Comparison of ENCODE assay signal across 14 cellular contexts in the genomic region with DNA sequence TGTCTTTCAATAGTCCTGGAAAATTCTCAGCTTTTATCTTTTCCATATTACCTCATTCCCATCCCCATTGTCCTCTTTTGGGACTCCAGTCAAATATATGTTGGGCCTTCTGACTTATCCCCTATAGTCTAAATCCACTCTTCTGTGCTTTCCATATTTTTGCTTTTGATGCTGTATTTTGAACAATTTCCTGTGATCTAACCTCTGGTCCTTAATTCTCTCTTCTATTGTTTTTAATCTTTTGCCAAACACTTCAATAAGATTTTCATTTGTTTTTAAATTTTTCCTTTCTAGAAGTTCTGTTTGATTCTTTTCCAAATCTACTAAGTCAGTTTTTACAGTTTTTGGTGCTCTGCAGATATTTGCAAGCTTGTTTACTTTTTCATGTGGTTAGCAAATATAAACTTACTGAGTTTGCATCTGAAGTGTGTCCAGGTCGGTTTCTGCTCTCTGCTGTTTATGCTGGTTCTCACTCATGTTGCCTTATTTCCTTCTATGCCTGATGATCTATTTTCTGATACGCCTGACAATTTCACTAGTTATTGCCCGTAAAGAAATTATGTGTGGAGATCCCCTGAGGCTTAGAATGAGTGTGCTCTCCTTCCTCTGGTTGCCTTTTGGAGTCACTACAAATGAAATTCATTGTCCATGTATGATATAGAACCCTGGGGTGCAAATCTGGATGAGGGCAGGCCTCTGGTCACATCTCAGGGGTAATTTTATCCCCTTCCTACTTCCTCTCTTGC.
"Had no signal": no experiment of that assay in that cellular context is flagged by ENCODE, and none has a peak within 500 bp of the region (broad histone marks: within the 10 kb centered on the region; RNA-seq: fewer than 3 reads in every experiment).

No MANE protein-coding gene starts in this region.

- H3K9ac ChIP-seq: neural progenitor cell had no signal

- H3K27me3 Mint-ChIP-seq: activated B cell treated with CpG ODN at 0.5 μM for 24 hours; activated CD4-positive, alpha-beta T cell treated with anti-CD3 and anti-CD28 coated beads, Interleukin-2, amount 10 ng/mL, durations not matched to agents 7 days and 5 days had no signal

- H3K4me1 ChIP-seq: pancreas had no signal

- H3K4me3 Mint-ChIP-seq: activated B cell treated with CpG ODN at 0.5 μM for 24 hours; activated CD4-positive, alpha-beta T cell treated with anti-CD3 and anti-CD28 coated beads, Interleukin-2, amount 10 ng/mL, durations not matched to agents 7 days and 5 days; neural progenitor cell had no signal

- H3K27ac Mint-ChIP-seq: activated B cell treated with CpG ODN at 0.5 μM for 24 hours; activated CD4-positive, alpha-beta T cell treated with anti-CD3 and anti-CD28 coated beads, Interleukin-2, amount 10 ng/mL, durations not matched to agents 7 days and 5 days; neural progenitor cell had no signal

- DNase-seq: activated B cell treated with CpG ODN at 0.5 μM for 24 hours; activated CD4-positive, alpha-beta T cell treated with anti-CD3 and anti-CD28 coated beads, Interleukin-2, amount 10 ng/mL, durations not matched to agents 7 days and 5 days; activated gamma-delta T cell treated with Interleukin-2 at 50 U/mL for 16 hours; activated T-cell treated with anti-CD3 and anti-CD28 coated beads, Interleukin-2, amount 50 U/mL, for 1 hour; aorta; foreskin keratinocyte; head of caudate nucleus; left ventricle myocardium superior; pancreas; retina; small intestine had no signal

- H3K4me2 ChIP-seq: neural progenitor cell had no signal

- H3K27me3 ChIP-seq: esophagus muscularis mucosa, foreskin keratinocyte, neural progenitor cell, pancreas, tibial nerve had no signal

- H3K4me1 Mint-ChIP-seq: activated B cell treated with CpG ODN at 0.5 μM for 24 hours had no signal

- H3K36me3 Mint-ChIP-seq: neural progenitor cell had no signal

- H3K4me3 ChIP-seq: esophagus muscularis mucosa, neural progenitor cell, pancreas, tibial nerve had no signal

- ATAC-seq: foreskin keratinocyte, left ventricle myocardium superior, pancreas had no signal

- H3K27ac ChIP-seq: esophagus muscularis mucosa, foreskin keratinocyte, neural progenitor cell, pancreas, tibial nerve had no signal

- H3K36me3 ChIP-seq: esophagus muscularis mucosa, neural progenitor cell, pancreas, tibial nerve had no signal

- H3K9me3 Mint-ChIP-seq: activated B cell treated with CpG ODN at 0.5 μM for 24 hours had no signal

- H3K9me3 ChIP-seq: esophagus muscularis mucosa, pancreas, tibial nerve had no signal
